In genomic region chr7:5812145-5812544, GRCh38 we compare ENCODE assay signal across 6 cellular contexts. TPM values are rescaled to one million over a fixed set of nuclear protein-coding genes. Genes with fewer than 3 reads are reported as not detected.
DNase-seq lines count a peak whose midpoint lies in the region; ATAC-seq, FAIRE-seq and TF ChIP-seq lines count a peak whose summit lies in the region.
"Not testable (repeated sequence)": the region's sequence is repeated elsewhere in the genome, so short reads cannot be mapped to it uniquely, and the experiment has no call there.

No MANE protein-coding gene starts in this region.

- not testable (repeated sequence) for H3K56ac ChIP-seq in H1 (replicated peaks; ENCODE audit: insufficient read length, low read depth, low read length)

- not testable (repeated sequence) for H2AK5ac ChIP-seq in H1 (ENCODE audit: low read depth, low read length)

- FAIRE-seq in A549 (lab: Jason Lieb, UNC) = peak; percentile 18
- FAIRE-seq in GM12892 (lab: Jason Lieb, UNC) = peak; percentile 79
- FAIRE-seq in H1 (lab: Jason Lieb, UNC) = peak; percentile 78

- H3K79me1 ChIP-seq in H1 (ENCODE audit: low read depth, low read length) = not testable (repeated sequence)

- H3K18ac ChIP-seq in H1 (ENCODE audit: extremely low read depth, low read length) = not testable (repeated sequence)

- H2BK120ac ChIP-seq in H1 (replicated peaks; ENCODE audit: low read depth, low read length) = not testable (repeated sequence)

- H3K4ac ChIP-seq in H1 (replicated peaks; ENCODE audit: insufficient read length, low read depth, low read length) = not testable (repeated sequence)

- not testable (repeated sequence) for TF ChIP-seq CTCF in A549 (IDR thresholded peaks at IDR 0.05); HCT116 (IDR thresholded peaks at IDR 0.05 in 2 of 3, conservative IDR thresholded peaks at IDR 0.05 in 1 of 3; ENCODE audit: borderline replicate concordance in 1 of 3, insufficient read depth in 1 of 3, low read depth in 2 of 3, low read length in 2 of 3); WTC11 (IDR thresholded peaks at IDR 0.05); H1 (IDR thresholded peaks at IDR 0.05; ENCODE audit: control extremely low read depth in 1 of 3, insufficient read depth in 1 of 3, low read depth in 1 of 3, low read length in 3 of 3)

- not testable (repeated sequence) for H3K4me3 ChIP-seq in A549; HCT116 (replicated peaks in 1 of 2; ENCODE audit: low read depth in 1 of 2, low read length in 2 of 2); H1 (ENCODE audit: extremely low read depth in 1 of 4, insufficient read depth in 2 of 4, low read depth in 3 of 4, low read length in 4 of 4)

- not testable (repeated sequence) for H2BK5ac ChIP-seq in H1 (ENCODE audit: low read depth, low read length)

- not testable (repeated sequence) for H3K4me1 ChIP-seq in A549; HCT116 (ENCODE audit: control insufficient read depth in 1 of 2, insufficient read depth in 2 of 2, low read length in 2 of 2); H1 (replicated peaks in 1 of 4; ENCODE audit: control insufficient read depth in 3 of 4, insufficient read depth in 4 of 4, low read length in 3 of 4)

- H3K9me3 ChIP-seq in A549; HCT116 (ENCODE audit: control insufficient read depth in 1 of 2, insufficient read depth in 1 of 2, low read depth in 1 of 2, low read length in 2 of 2); H1 (ENCODE audit: insufficient read depth in 2 of 2, low read depth in 1 of 2, low read length in 1 of 2): not testable (repeated sequence)

- CTCF ChIA-PET in A549 (lab: Yijun Ruan, JAX); HCT116 (lab: Charles Lee); WTC11 (lab: Charles Lee); H1 (lab: Charles Lee; ENCODE audit: partially characterized antibody): not testable (repeated sequence)

- not testable (repeated sequence) for TF ChIP-seq POLR2A in A549 (IDR thresholded peaks at IDR 0.05; ENCODE audit: low read length); GM12892 (IDR thresholded peaks at IDR 0.05; ENCODE audit: low read depth, low read length); HCT116 (IDR thresholded peaks at IDR 0.05; ENCODE audit: borderline replicate concordance, extremely low read depth, insufficient read depth, insufficient read length); H1 (IDR thresholded peaks at IDR 0.05; ENCODE audit: control extremely low read depth in 1 of 2, low read depth in 2 of 2, low read length in 2 of 2)

- H2BK15ac ChIP-seq in H1 (ENCODE audit: low read length) = not testable (repeated sequence)

- H3K9me3 Mint-ChIP-seq in WTC11; activated naive CD8-positive, alpha-beta T cell treated with anti-CD3 and anti-CD28 coated beads, Interleukin-2, amount 10 ng/mL, durations not matched to agents 7 days and 5 days: not testable (repeated sequence)

- H3K14ac ChIP-seq in H1 (ENCODE audit: insufficient read length) = not testable (repeated sequence)

- not testable (repeated sequence) for H2AFZ ChIP-seq in HCT116 (ENCODE audit: low read depth, low read length, poor library complexity, severe bottlenecking); H1 (ENCODE audit: low read length)

- RAD21 ChIA-PET in HCT116 (lab: Charles Lee; ENCODE audit: low non-redundant PET in 1 of 2, low total read pairs in 2 of 2, uncharacterized antibody in 2 of 2, unreplicated experiment in 2 of 2) = not testable (repeated sequence)

- not testable (repeated sequence) for H3K9ac ChIP-seq in HCT116 (ENCODE audit: low read length); H1 (replicated peaks in 1 of 4; ENCODE audit: extremely low read depth in 1 of 4, low read depth in 3 of 4, low read length in 3 of 4)

- not testable (repeated sequence) for BruUV-seq in HCT116 (replicated peaks; lab: Mats Ljungman, UMichigan)

- not testable (repeated sequence) for H2BK20ac ChIP-seq in H1 (ENCODE audit: low read length)

- not testable (repeated sequence) for TF ChIP-seq EP300 in A549 (IDR thresholded peaks at IDR 0.05); H1 (IDR thresholded peaks at IDR 0.05; ENCODE audit: borderline replicate concordance in 1 of 2, low read depth in 2 of 2, low read length in 2 of 2)

- not testable (repeated sequence) for H3K4me3 Mint-ChIP-seq in WTC11; activated naive CD8-positive, alpha-beta T cell treated with anti-CD3 and anti-CD28 coated beads, Interleukin-2, amount 10 ng/mL, durations not matched to agents 7 days and 5 days

- 51% methylated on average over 3 of the region's 4 CpGs for WGBS in A549 (ENCODE audit: missing lambda C conversion rate)
- 50% methylated on average over 1 of the region's 4 CpGs; no CpG with 5 or more reads in 1 of the 2 experiments for WGBS in H1 (ENCODE audit: extremely low coverage in 1 of 2, insufficient coverage in 1 of 2, insufficient read length in 1 of 2, insufficient replicate concordance in 2 of 2, low coverage in 1 of 2, low lambda C conversion rate in 2 of 2, missing lambda C conversion rate in 1 of 2), 2 experiments

- not testable (repeated sequence) for H3K23me2 ChIP-seq in H1 (ENCODE audit: low read depth, low read length)

- not testable (repeated sequence) for H3K36me3 ChIP-seq in HCT116 (ENCODE audit: control insufficient read depth in 1 of 2, insufficient read depth in 2 of 2, low read length in 2 of 2); H1 (ENCODE audit: control insufficient read depth in 2 of 4, insufficient read depth in 4 of 4, low read length in 3 of 4)

- intact Hi-C loops in HCT116 (cut with micrococcal nuclease) = not testable (repeated sequence)

- H4K91ac ChIP-seq in H1 (replicated peaks; ENCODE audit: insufficient read length, low read length) = not testable (repeated sequence)

- not testable (repeated sequence) for H4K8ac ChIP-seq in H1 (ENCODE audit: extremely low read depth, insufficient read depth, low read length)

- not testable (repeated sequence) for DNase-seq in A549 (ENCODE audit: low read depth in 1 of 2, low spot score in 1 of 2); GM12892 (ENCODE audit: insufficient read length); HCT116 (ENCODE audit: low read depth, low spot score); WTC11 (ENCODE audit: low spot score); activated naive CD8-positive, alpha-beta T cell treated with anti-CD3 and anti-CD28 coated beads, Interleukin-2, amount 10 ng/mL, durations not matched to agents 7 days and 5 days; H1 (ENCODE audit: low read depth in 1 of 2, low spot score in 2 of 2)

- H3K4me1 Mint-ChIP-seq in WTC11; activated naive CD8-positive, alpha-beta T cell treated with anti-CD3 and anti-CD28 coated beads, Interleukin-2, amount 10 ng/mL, durations not matched to agents 7 days and 5 days: not testable (repeated sequence)

- H3K36me3 Mint-ChIP-seq in WTC11; activated naive CD8-positive, alpha-beta T cell treated with anti-CD3 and anti-CD28 coated beads, Interleukin-2, amount 10 ng/mL, durations not matched to agents 7 days and 5 days: not testable (repeated sequence)

- not testable (repeated sequence) for H3K9me2 ChIP-seq in HCT116 (ENCODE audit: insufficient read depth)

- not testable (repeated sequence) for TF ChIP-seq RAD21 in A549 (conservative IDR thresholded peaks at IDR 0.05 in 1 of 2, IDR thresholded peaks at IDR 0.05 in 1 of 2); HCT116 (IDR thresholded peaks at IDR 0.05; ENCODE audit: low read depth); H1 (IDR thresholded peaks at IDR 0.05 in 1 of 2, conservative IDR thresholded peaks at IDR 0.05 in 1 of 2; ENCODE audit: low read depth in 2 of 2, low read length in 2 of 2)

- not testable (repeated sequence) for H3K27me3 ChIP-seq in HCT116 (ENCODE audit: insufficient read depth, low read length); H1 (replicated peaks in 1 of 4; ENCODE audit: control insufficient read depth in 3 of 4, extremely low read depth in 1 of 4, insufficient read depth in 3 of 4, low read length in 3 of 4)

- not testable (repeated sequence) for H2BK12ac ChIP-seq in H1 (ENCODE audit: low read depth, low read length)

- peak; percentile 49 to 75; a peak in 5 of 6 replicates for ATAC-seq in A549
- peak; percentile 79 for ATAC-seq in HCT116
- peak; percentile 75 for ATAC-seq in WTC11
- peak; percentile 45 for ATAC-seq in activated naive CD8-positive, alpha-beta T cell treated with anti-CD3 and anti-CD28 coated beads, Interleukin-2, amount 10 ng/mL, durations not matched to agents 7 days and 5 days (ENCODE audit: low read depth)

- H3K79me2 ChIP-seq in HCT116 (ENCODE audit: insufficient read depth, low read length); H1 (ENCODE audit: control insufficient read depth in 1 of 2, insufficient read depth in 2 of 2, low read length in 2 of 2): not testable (repeated sequence)

- H3K27me3 Mint-ChIP-seq in WTC11 (ENCODE audit: low read depth); activated naive CD8-positive, alpha-beta T cell treated with anti-CD3 and anti-CD28 coated beads, Interleukin-2, amount 10 ng/mL, durations not matched to agents 7 days and 5 days: not testable (repeated sequence)

- POLR2A ChIA-PET in A549 (lab: Yijun Ruan, JAX); HCT116 (lab: Charles Lee); WTC11 (lab: Charles Lee); activated naive CD8-positive, alpha-beta T cell treated with anti-CD3 and anti-CD28 coated beads, Interleukin-2, amount 10 ng/mL, durations not matched to agents 7 days and 5 days (lab: Charles Lee); H1 (lab: Charles Lee; ENCODE audit: partially characterized antibody): not testable (repeated sequence)

- H4K5ac ChIP-seq in H1 (ENCODE audit: insufficient read length, low read depth, low read length) = not testable (repeated sequence)

- not testable (repeated sequence) for H4K20me1 ChIP-seq in HCT116 (ENCODE audit: insufficient read depth); H1 (replicated peaks in 1 of 2; ENCODE audit: control insufficient read depth in 1 of 2, insufficient read depth in 2 of 2, low read length in 2 of 2)

- H3K23ac ChIP-seq in H1 (ENCODE audit: insufficient read length) = not testable (repeated sequence)

- not testable (repeated sequence) for H3K27ac ChIP-seq in A549; HCT116 (ENCODE audit: low read depth, low read length); H1 (ENCODE audit: low read depth, low read length)

- H3K4me2 ChIP-seq in A549; HCT116 (ENCODE audit: low read length); H1 (ENCODE audit: insufficient read depth in 1 of 2, low read depth in 2 of 2, low read length in 2 of 2): not testable (repeated sequence)

- not testable (repeated sequence) for H3K27ac Mint-ChIP-seq in WTC11; activated naive CD8-positive, alpha-beta T cell treated with anti-CD3 and anti-CD28 coated beads, Interleukin-2, amount 10 ng/mL, durations not matched to agents 7 days and 5 days

RNA-seq across cellular contexts. Expression of gene RNF216, which starts 30.7 kb away (rescaled TPM):
- polyA plus RNA-seq in A549 (2011; rRNA removed) (32.3 and 32.8 TPM in 2 replicates), A549 (2017; fragmentation: RNase III; extraction: RNeasy Plus Mini Kit Qiagen cat#74134 plus additional on column Dnase treatment) (22.3 to 23.1 TPM (median 22.5 TPM) in 3 replicates), H1 (2011; rRNA removed) (10.8 and 11.8 TPM in 2 replicates)
- 14.7 and 17.8 TPM in 2 replicates for polyA plus RNA-seq in A549 (2012; cell fraction: cytosol; rRNA removed)
- 30.8 and 34.8 TPM in 2 replicates for polyA plus RNA-seq in A549 (2012; cell fraction: nucleus; rRNA removed)
- polyA minus RNA-seq in A549 (2011; rRNA and poly(A)+ RNA removed) = 39.2 and 39.6 TPM in 2 replicates
- polyA plus RNA-seq in GM12892 (2012; ENCODE audit: missing spikeins) = 22.2 TPM
- total RNA-seq in HCT116 (2021; ENCODE audit: unreplicated experiment) (32.9 TPM), WTC11 (2021) (25.4 to 28.6 TPM (median 27.9 TPM) in 3 replicates)
- 18.5 and 21.6 TPM in 2 replicates for polyA plus RNA-seq in HCT116 (2012)
- 10 to 100 TPM; 50.0 to 55.0 TPM for total RNA-seq in activated naive CD8-positive, alpha-beta T cell treated with anti-CD3 and anti-CD28 coated beads, Interleukin-2, amount 10 ng/mL, durations not matched to agents 7 days and 5 days
- 29.6 and 31.4 TPM in 2 replicates for total RNA-seq in H1 (2021; fragmentation: NEBNext Ultra II Directional; extraction: Animal tissue kit (Norgen Biotek cat#: 25700))
- polyA plus RNA-seq in H1 (2011; cell fraction: cytosol; rRNA removed) = 15.5 TPM
- 18.1 TPM for polyA plus RNA-seq in H1 (2011; cell fraction: nucleus; rRNA removed)
- 16.0 to 18.0 TPM (median 16.4 TPM) in 4 replicates for polyA plus RNA-seq in H1 (2012, experiment 1 of 2)
- polyA plus RNA-seq in H1 (2012, experiment 2 of 2) = 7.4 TPM
- polyA plus RNA-seq in H1 (2013, experiment 1 of 2) = 16.1 TPM
- 15.9 TPM for polyA plus RNA-seq in H1 (2013, experiment 2 of 2)
- 26.6 and 33.7 TPM in 2 replicates for polyA minus RNA-seq in H1 (2011; rRNA and poly(A)+ RNA removed)
- polyA minus RNA-seq in H1 (2011; cell fraction: cytosol; rRNA and poly(A)+ RNA removed) = 22.0 TPM
- polyA minus RNA-seq in H1 (2011; cell fraction: nucleus; rRNA and poly(A)+ RNA removed) = 40.5 TPM
